Comparison of ENCODE assay signal across 8 cellular contexts in the genomic region with DNA sequence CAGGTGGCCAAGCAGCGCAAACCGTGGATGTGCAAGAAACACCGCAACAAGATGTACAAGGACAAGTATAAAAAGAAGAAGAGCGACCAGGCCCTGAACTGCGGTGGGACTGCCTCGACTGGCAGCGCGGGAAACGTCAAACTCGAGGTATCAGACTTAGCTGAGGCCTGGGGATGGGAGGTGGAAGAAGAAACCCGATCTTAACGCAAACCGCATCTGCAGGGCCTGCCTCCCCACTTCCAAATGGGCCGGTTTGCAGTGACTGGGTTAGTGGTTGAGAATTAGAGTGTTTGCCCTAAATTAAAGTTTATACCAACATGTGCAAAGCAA.
A peak's percentile ranks its signal among the peaks of the same experiment; 100 is the strongest.
DNase-seq lines count a peak whose midpoint lies in the region; ATAC-seq and TF ChIP-seq lines count a peak whose summit lies in the region.

No MANE protein-coding gene starts in this region.

- peaks cover 23% of the 10 kb centered on the region for H3K4me1 Mint-ChIP-seq in memory B cell
- peaks cover 38% of the 10 kb centered on the region for H3K4me1 Mint-ChIP-seq in stimulated activated memory B cell treated with anti-CD40 and anti-IgM and Interleukin-4, amounts not matched to agents 10 μg/mL and 1 μg/mL and 100 μg/mL, for 72 hours

- no peaks in the 10 kb centered on the region for H3K36me3 Mint-ChIP-seq in memory B cell
- H3K36me3 Mint-ChIP-seq in stimulated activated memory B cell treated with anti-CD40 and anti-IgM and Interleukin-4, amounts not matched to agents 10 μg/mL and 1 μg/mL and 100 μg/mL, for 72 hours: peaks cover 6% of the 10 kb centered on the region

- TF ChIP-seq CTCF in AG09309 (IDR thresholded peaks at IDR 0.05; ENCODE audit: control insufficient read depth, insufficient read depth, low read depth, low read length, missing control alignments): no peak
- no peak for TF ChIP-seq CTCF in cardiac fibroblast (IDR thresholded peaks at IDR 0.05; ENCODE audit: low read depth, low read length)

- peak; percentile 9 for ATAC-seq in GM18517 (IDR thresholded peaks at IDR 0.05; ENCODE audit: unreplicated experiment)
- ATAC-seq in HG03097 (IDR thresholded peaks at IDR 0.05; ENCODE audit: low FRiP score, unreplicated experiment): peak; percentile 14
- peak; percentile 7 for ATAC-seq in memory B cell (ENCODE audit: low read depth)
- ATAC-seq in stimulated activated memory B cell treated with anti-CD40 and anti-IgM and Interleukin-4, amounts not matched to agents 10 μg/mL and 1 μg/mL and 100 μg/mL, for 72 hours: peak; percentile 25

- H3K4me3 Mint-ChIP-seq in memory B cell: peak overlapping the region; percentile 94
- H3K4me3 Mint-ChIP-seq in stimulated activated memory B cell treated with anti-CD40 and anti-IgM and Interleukin-4, amounts not matched to agents 10 μg/mL and 1 μg/mL and 100 μg/mL, for 72 hours: peak overlapping the region; percentile 87

- DNase-seq in AG09309 (ENCODE audit: low read depth) (no peak), RPMI8226 (peak; percentile 32), cardiac fibroblast (ENCODE audit: low read depth in 2 of 2) (peak; percentile 22 to 38), memory B cell (ENCODE audit: low spot score in 2 of 2) (no peak), inferior parietal cortex (ENCODE audit: extremely low spot score) (no peak)

- H3K4me3 ChIP-seq in AG09309 (ENCODE audit: control insufficient read depth, low read depth, low read length) (peak overlapping the region; percentile 94), cardiac fibroblast (replicated peaks in 1 of 2; ENCODE audit: low read depth in 2 of 2, low read length in 2 of 2) (peak overlapping the region; percentile 81 to 83)

- no peaks in the 10 kb centered on the region for H3K27me3 Mint-ChIP-seq in memory B cell
- peaks cover 8% of the 10 kb centered on the region for H3K27me3 Mint-ChIP-seq in stimulated activated memory B cell treated with anti-CD40 and anti-IgM and Interleukin-4, amounts not matched to agents 10 μg/mL and 1 μg/mL and 100 μg/mL, for 72 hours

- peak overlapping the region; percentile 88 for H3K27ac Mint-ChIP-seq in memory B cell
- H3K27ac Mint-ChIP-seq in stimulated activated memory B cell treated with anti-CD40 and anti-IgM and Interleukin-4, amounts not matched to agents 10 μg/mL and 1 μg/mL and 100 μg/mL, for 72 hours: peak overlapping the region; percentile 70

- H3K9me3 Mint-ChIP-seq in memory B cell: no peaks in the 10 kb centered on the region
- H3K9me3 Mint-ChIP-seq in stimulated activated memory B cell treated with anti-CD40 and anti-IgM and Interleukin-4, amounts not matched to agents 10 μg/mL and 1 μg/mL and 100 μg/mL, for 72 hours: no peaks in the 10 kb centered on the region

Comparison
In these comparisons a context has a peak if more than half of its experiments do, and no peak if none do; other contexts are left out.
1. DNase-seq: peak in RPMI8226 (single experiment) and cardiac fibroblast (2 of 2); none in AG09309 (single experiment), memory B cell (0 of 2) and inferior parietal cortex (single experiment).
2. Peak in every context shown above with its lines, with median percentiles within 50 percentile points of each other: ATAC-seq.